ENCODE assay signal across 18 cellular contexts in genomic region chr13:59230484-59231264, GRCh38.
DNase-seq lines count a peak whose midpoint lies in the region; ATAC-seq and TF ChIP-seq lines count a peak whose summit lies in the region.
"Had no signal": no experiment of that assay in that cellular context is flagged by ENCODE, and none has a peak within 500 bp of the region (broad histone marks: within the 10 kb centered on the region; RNA-seq: fewer than 3 reads in every experiment).

No MANE protein-coding gene starts in this region.

- intact Hi-C loops in esophagus squamous epithelium (cut with DNase I), result no loop called here

- H3K4me1 Mint-ChIP-seq in activated naive CD4-positive, alpha-beta T cell treated with anti-CD3 and anti-CD28 coated beads, Interleukin-2, amount 10 ng/mL, durations not matched to agents 7 days and 5 days, result no peaks in the 10 kb centered on the region

- CTCF ChIA-PET in activated naive CD4-positive, alpha-beta T cell treated with anti-CD3 and anti-CD28 coated beads, Interleukin-2, amount 10 ng/mL, durations not matched to agents 7 days and 5 days (lab: Charles Lee), result no interaction called here

- H3K4me1 ChIP-seq in esophagus squamous epithelium, result no peaks in the 10 kb centered on the region
- H3K4me1 ChIP-seq: body of pancreas, heart right ventricle, right atrium auricular region had no signal

- no peak overlapping the region for H3K4me3 Mint-ChIP-seq in activated naive CD4-positive, alpha-beta T cell treated with anti-CD3 and anti-CD28 coated beads, Interleukin-2, amount 10 ng/mL, durations not matched to agents 7 days and 5 days
- H3K4me3 Mint-ChIP-seq: activated CD4-positive, alpha-beta memory T cell treated with anti-CD3 and anti-CD28 coated beads for 36 hours; activated naive CD8-positive, alpha-beta T cell treated with anti-CD3 and anti-CD28 coated beads, Interleukin-2, amount 10 ng/mL, durations not matched to agents 7 days and 5 days; activated T-cell treated with anti-CD3 and anti-CD28 coated beads, Interleukin-2, amount 50 U/mL, for 4 hours had no signal

- H3K36me3 Mint-ChIP-seq in activated naive CD4-positive, alpha-beta T cell treated with anti-CD3 and anti-CD28 coated beads, Interleukin-2, amount 10 ng/mL, durations not matched to agents 7 days and 5 days, result no peaks in the 10 kb centered on the region
- H3K36me3 Mint-ChIP-seq: activated CD4-positive, alpha-beta memory T cell treated with anti-CD3 and anti-CD28 coated beads for 36 hours; activated naive CD8-positive, alpha-beta T cell treated with anti-CD3 and anti-CD28 coated beads, Interleukin-2, amount 10 ng/mL, durations not matched to agents 7 days and 5 days had no signal

- no peaks in the 10 kb centered on the region for H3K9me3 Mint-ChIP-seq in activated naive CD4-positive, alpha-beta T cell treated with anti-CD3 and anti-CD28 coated beads, Interleukin-2, amount 10 ng/mL, durations not matched to agents 7 days and 5 days
- H3K9me3 Mint-ChIP-seq: activated CD4-positive, alpha-beta memory T cell treated with anti-CD3 and anti-CD28 coated beads for 36 hours had no signal

- H3K36me3 ChIP-seq in esophagus squamous epithelium, result no peaks in the 10 kb centered on the region
- H3K36me3 ChIP-seq: heart right ventricle, right atrium auricular region had no signal

- no peaks in the 10 kb centered on the region for H3K27me3 ChIP-seq in esophagus squamous epithelium
- H3K27me3 ChIP-seq: body of pancreas, right atrium auricular region had no signal

- no peak overlapping the region for H3K27ac ChIP-seq in esophagus squamous epithelium
- H3K27ac ChIP-seq: body of pancreas, coronary artery, heart right ventricle, right atrium auricular region, VCaP had no signal

- no peak for TF ChIP-seq POLR2A in esophagus squamous epithelium (IDR thresholded peaks at IDR 0.05)

- TF ChIP-seq CTCF in esophagus squamous epithelium (IDR thresholded peaks at IDR 0.05), result no peak

- H3K4me3 ChIP-seq in esophagus squamous epithelium, result no peak overlapping the region
- H3K4me3 ChIP-seq: body of pancreas, coronary artery, heart right ventricle, K562, right atrium auricular region had no signal

- 59 to 66% methylated on average over 2 of the region's 2 CpGs for WGBS in esophagus squamous epithelium, 2 donors

- DNase-seq in CMK (ENCODE audit: low read depth) (peak; percentile 51), RKO (ENCODE audit: low spot score) (peak; percentile 9), kidney tubule cell (ENCODE audit: low spot score) (peak; percentile 6), NCI-H1048 (lab: John Stamatoyannopoulos, UW) (no peak), esophagus squamous epithelium (lab: John Stamatoyannopoulos, UW) (no peak)
- DNase-seq in activated naive CD4-positive, alpha-beta T cell treated with anti-CD3 and anti-CD28 coated beads, Interleukin-2, amount 10 ng/mL, durations not matched to agents 7 days and 5 days, result no peak
- DNase-seq: activated CD4-positive, alpha-beta memory T cell treated with anti-CD3 and anti-CD28 coated beads for 36 hours; activated naive CD8-positive, alpha-beta T cell treated with anti-CD3 and anti-CD28 coated beads, Interleukin-2, amount 10 ng/mL, durations not matched to agents 7 days and 5 days; activated T-cell treated with anti-CD3 and anti-CD28 coated beads, Interleukin-2, amount 50 U/mL, for 4 hours; heart right ventricle; NCI-H2081; NCI-H82 had no signal

- peak; percentile 37 for ATAC-seq in HG02759 (IDR thresholded peaks at IDR 0.05; ENCODE audit: unreplicated experiment)
- ATAC-seq: body of pancreas, heart right ventricle, K562 had no signal

- no peaks in the 10 kb centered on the region for H3K27me3 Mint-ChIP-seq in activated naive CD4-positive, alpha-beta T cell treated with anti-CD3 and anti-CD28 coated beads, Interleukin-2, amount 10 ng/mL, durations not matched to agents 7 days and 5 days
- H3K27me3 Mint-ChIP-seq: activated naive CD8-positive, alpha-beta T cell treated with anti-CD3 and anti-CD28 coated beads, Interleukin-2, amount 10 ng/mL, durations not matched to agents 7 days and 5 days had no signal

- H3K27ac Mint-ChIP-seq in activated naive CD4-positive, alpha-beta T cell treated with anti-CD3 and anti-CD28 coated beads, Interleukin-2, amount 10 ng/mL, durations not matched to agents 7 days and 5 days, result no peak overlapping the region
- H3K27ac Mint-ChIP-seq: activated CD4-positive, alpha-beta memory T cell treated with anti-CD3 and anti-CD28 coated beads for 36 hours; activated naive CD8-positive, alpha-beta T cell treated with anti-CD3 and anti-CD28 coated beads, Interleukin-2, amount 10 ng/mL, durations not matched to agents 7 days and 5 days had no signal

- no peaks in the 10 kb centered on the region for H3K9me3 ChIP-seq in esophagus squamous epithelium
- H3K9me3 ChIP-seq: body of pancreas, heart right ventricle, right atrium auricular region had no signal

Comparison
In these comparisons a context has a peak if more than half of its experiments do, and no peak if none do; other contexts are left out.
1. DNase-seq: peak in CMK (single experiment), RKO (single experiment) and kidney tubule cell (single experiment); none in activated naive CD4-positive, alpha-beta T cell treated with anti-CD3 and anti-CD28 coated beads, Interleukin-2, amount 10 ng/mL, durations not matched to agents 7 days and 5 days (single experiment), NCI-H1048 (single experiment) and esophagus squamous epithelium (single experiment).